ENCODE assay signal across 8 cellular contexts in the genomic region with DNA sequence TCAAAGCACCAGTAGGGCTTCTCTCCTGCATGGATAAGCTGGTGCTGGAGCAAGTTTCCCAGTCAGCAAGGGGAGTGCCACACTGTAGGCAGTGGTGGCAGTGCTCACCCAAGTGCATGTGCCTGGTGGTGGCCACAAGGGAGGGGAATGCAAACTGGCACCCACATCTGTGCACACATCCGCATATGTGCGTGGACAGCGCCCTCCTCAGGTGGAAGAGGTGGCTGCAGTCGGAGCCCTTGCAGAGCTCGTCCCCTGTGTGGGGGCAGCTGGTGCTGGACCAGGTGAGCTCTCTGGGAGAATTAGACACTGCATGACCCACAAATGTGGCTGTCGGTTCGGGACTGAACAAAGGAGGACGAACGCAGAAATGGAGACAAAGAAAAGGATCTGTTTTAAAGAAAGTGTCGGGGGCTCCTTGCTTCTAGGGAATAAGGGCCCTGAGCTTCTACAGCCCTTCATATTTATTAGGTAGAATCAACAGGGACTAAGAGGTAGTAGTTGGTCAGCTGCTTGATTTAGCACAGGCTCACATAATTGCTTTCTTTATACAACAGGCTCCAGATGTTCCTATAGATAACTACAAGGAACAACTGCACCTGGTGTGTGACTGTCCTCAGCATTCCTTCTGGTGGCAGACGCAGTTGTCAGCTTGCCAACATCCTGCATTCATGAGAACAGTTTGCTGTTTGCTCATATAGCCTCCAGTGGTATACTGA. TPM values are rescaled to one million over a fixed set of nuclear protein-coding genes. Genes with fewer than 3 reads are reported as not detected.
DNase-seq lines count a peak whose midpoint lies in the region; ATAC-seq and TF ChIP-seq lines count a peak whose summit lies in the region.

No MANE protein-coding gene starts in this region.

- DNase-seq in GM13977 (ENCODE audit: low spot score) (peak; percentile 48), OCI-LY7 (ENCODE audit: low spot score) (peak; percentile 77), activated T-helper 1 cell treated with Interleukin-2 at 50 U/mL for 16 hours (ENCODE audit: low read depth) (peak; percentile 41), heart right ventricle (peak; percentile 40 to 67), ascending aorta (ENCODE audit: low spot score in 2 of 2) (no peak), GOT3 (lab: John Stamatoyannopoulos, UW) (no peak)
- DNase-seq in stimulated activated CD4-positive, alpha-beta T cell treated with anti-CD3 and anti-CD28 coated beads, Interleukin-1b, Interleukin-23, amount 100 ng/mL, for 48 hours, result peak; percentile 87

- ATAC-seq in heart right ventricle, result peak in 6 of 8 donors; percentile 31 to 78 (median 59)

- POLR2A ChIA-PET in OCI-LY7 (lab: Charles Lee), result interaction anchor here (0.6 to 1.0 kb wide), 4 partner anchors 13 to 213 kb away, joined by 3 to 4 read pairs (median 3); no protein-coding TSS in a partner anchor

- H3K27me3 ChIP-seq in heart right ventricle (no peaks in the 10 kb centered on the region), ascending aorta (no peaks in the 10 kb centered on the region)

- in situ Hi-C loops in GM13977 (cut with MboI; ENCODE audit: low pct_unique_long_range_greater_than_20kb, low sequenced_read_pairs, unreplicated experiment), result loop anchor here (25.0 kb wide), 1 partner anchor 503 kb away; a partner anchor contains a TSS

- H3K27ac ChIP-seq in 22Rv1, result no peak overlapping the region
- no peak overlapping the region for H3K27ac ChIP-seq in OCI-LY7 (ENCODE audit: low read depth, low read length, poor library complexity, severe bottlenecking)
- H3K27ac ChIP-seq in heart right ventricle, result no peak overlapping the region
- H3K27ac ChIP-seq in ascending aorta, result no peak overlapping the region

- no TSS peak for BruUV-seq in OCI-LY7 (replicated peaks; lab: Mats Ljungman, UMichigan)

- H3K4me2 ChIP-seq in OCI-LY7 (ENCODE audit: low read length), result no peak overlapping the region

- H3K4me1 ChIP-seq in OCI-LY7 (ENCODE audit: insufficient read depth, low read length, poor library complexity, severe bottlenecking) (peaks cover 13% of the 10 kb centered on the region), heart right ventricle (peaks cover 0 to 10% (median 5%) of the 10 kb centered on the region in 9 donors), ascending aorta (no peaks in the 10 kb centered on the region)

- no peaks in the 10 kb centered on the region for H3K79me2 ChIP-seq in OCI-LY7 (ENCODE audit: insufficient read depth, low read depth, low read length)

- H3K4me3 ChIP-seq in OCI-LY7 (ENCODE audit: low read depth, low read length, poor library complexity, severe bottlenecking) (no peak overlapping the region), heart right ventricle (no peak overlapping the region), ascending aorta (no peak overlapping the region)

- no peak overlapping the region for H2AFZ ChIP-seq in OCI-LY7 (ENCODE audit: low read length)

- intact Hi-C loops in OCI-LY7 (cut with micrococcal nuclease; ENCODE audit: unreplicated experiment) (no loop called here), heart right ventricle (cut with DNase I) (loop anchor here in 4 of 10 donors (5.0 to 10.0 kb wide), 4 partner anchors 81 to 201 kb away; a partner anchor contains a TSS), ascending aorta (cut with DNase I) (no loop called here)

- whole genome bisulfite sequencing in heart right ventricle, 2 donors, result 27 to 36% methylated on average over 11 of the region's 11 CpGs

- no peaks in the 10 kb centered on the region for H3K9me2 ChIP-seq in OCI-LY7 (ENCODE audit: insufficient read depth, low read length)

- H3K36me3 ChIP-seq in OCI-LY7 (ENCODE audit: insufficient read depth, low read length) (no peaks in the 10 kb centered on the region), heart right ventricle (no peaks in the 10 kb centered on the region), ascending aorta (no peaks in the 10 kb centered on the region)

- CTCF ChIA-PET in OCI-LY7 (lab: Charles Lee; ENCODE audit: unreplicated experiment), result interaction anchor here (0.5 to 1.3 kb wide), 3 partner anchors 14 to 57 kb away, joined by 3 to 6 read pairs (median 5); no protein-coding TSS in a partner anchor

- TF ChIP-seq CTCF in 22Rv1 (IDR thresholded peaks at IDR 0.05) (peak; percentile 27; the same call in 1 of the 2 replicates), GM13977 (IDR thresholded peaks at IDR 0.05; ENCODE audit: extremely low read depth, insufficient read depth, missing control alignments) (peak; percentile 78), OCI-LY7 (conservative IDR thresholded peaks at IDR 0.05; ENCODE audit: low read length) (peak; percentile 84), heart right ventricle (IDR thresholded peaks at IDR 0.05) (peak; percentile 35 to 68 (median 52)), ascending aorta (IDR thresholded peaks at IDR 0.05) (peak in 1 of 3 experiments; percentile 28)

- H4K20me1 ChIP-seq in OCI-LY7 (ENCODE audit: insufficient read depth, low read length), result no peaks in the 10 kb centered on the region

- H3K9me3 ChIP-seq in OCI-LY7 (ENCODE audit: low read length) (no peaks in the 10 kb centered on the region), heart right ventricle (no peaks in the 10 kb centered on the region), ascending aorta (no peaks in the 10 kb centered on the region)

RNA-seq across cellular contexts. Expression of a gene that starts 5.3 kb away (rescaled TPM):
- 13.1 and 15.0 TPM in 2 replicates for total RNA-seq in OCI-LY7 (2014; rRNA removed; shearing (Covaris generic))
- total RNA-seq in OCI-LY7 (2022), result 15.5 and 16.7 TPM in 2 replicates
- total RNA-seq in heart right ventricle, result 1 to 10 TPM; 4.0 to 7.4 (median 5.6) TPM
- polyA plus RNA-seq in heart right ventricle, result 1 to 10 TPM; 2.7 to 3.1 TPM
- 7.0 TPM for total RNA-seq in ascending aorta

RNA-seq across cellular contexts. Expression of a gene that starts 30.0 kb away (rescaled TPM):
- total RNA-seq in OCI-LY7 (2014; rRNA removed; shearing (Covaris generic)), result 6.8 and 9.3 TPM in 2 replicates
- total RNA-seq in OCI-LY7 (2022), result 4.1 and 4.6 TPM in 2 replicates
- 1 to 10 TPM; 2.8 to 8.4 (median 5.4) TPM for total RNA-seq in heart right ventricle
- polyA plus RNA-seq in heart right ventricle, result 1 to 10 TPM; 3.0 to 7.4 TPM
- 12.1 TPM for total RNA-seq in ascending aorta

RNA-seq across cellular contexts. Expression of a gene that starts 35.2 kb away (rescaled TPM):
- total RNA-seq in OCI-LY7 (2014; rRNA removed; shearing (Covaris generic)), result 33.2 and 35.2 TPM in 2 replicates
- 75.5 and 81.4 TPM in 2 replicates for total RNA-seq in OCI-LY7 (2022)
- total RNA-seq in heart right ventricle, result 10 to 100 TPM in 9 of 10 donors, 1 to 10 TPM in 1; 9.9 to 23.9 (median 16.7) TPM
- polyA plus RNA-seq in heart right ventricle, result 10 to 100 TPM; 26.8 to 58.1 TPM
- 124 TPM for total RNA-seq in ascending aorta

RNA-seq across cellular contexts. Expression of a gene that starts 42.7 kb away (rescaled TPM):
- total RNA-seq in OCI-LY7 (2014; rRNA removed; shearing (Covaris generic)), result 31.8 and 36.8 TPM in 2 replicates
- total RNA-seq in OCI-LY7 (2022) (89.8 and 97.5 TPM in 2 replicates), heart right ventricle (10 to 100 TPM; 24.6 to 38.5 (median 27.5) TPM), ascending aorta (26.8 TPM)
- 10 to 100 TPM; 30.5 to 40.2 TPM for polyA plus RNA-seq in heart right ventricle

RNA-seq across cellular contexts. Expression of a gene that starts 44.0 kb away (rescaled TPM):
- total RNA-seq in OCI-LY7 (2014; rRNA removed; shearing (Covaris generic)), result 17.5 and 19.8 TPM in 2 replicates
- 15.0 and 15.3 TPM in 2 replicates for total RNA-seq in OCI-LY7 (2022)
- 10 to 100 TPM in 7 of 10 donors, 1 to 10 TPM in 3; 6.3 to 16.2 (median 12.4) TPM for total RNA-seq in heart right ventricle
- 10 to 100 TPM in 1 of 2 donors, 1 to 10 TPM in 1; 9.3 to 23.8 TPM for polyA plus RNA-seq in heart right ventricle
- total RNA-seq in ascending aorta, result 11.3 TPM

Comparison
In these comparisons a context has a peak if more than half of its experiments do, and no peak if none do; other contexts are left out.
1. DNase-seq: peak in GM13977 (single experiment), OCI-LY7 (single experiment), activated T-helper 1 cell treated with Interleukin-2 at 50 U/mL for 16 hours (single experiment), heart right ventricle (2 of 2) and stimulated activated CD4-positive, alpha-beta T cell treated with anti-CD3 and anti-CD28 coated beads, Interleukin-1b, Interleukin-23, amount 100 ng/mL, for 48 hours (single experiment); none in ascending aorta (0 of 2) and GOT3 (single experiment).